Comparison of ENCODE assay signal across 8 cellular contexts in genomic region chr11:121321614-121322243, GRCh38. TPM values are rescaled to one million over a fixed set of nuclear protein-coding genes. Genes with fewer than 3 reads are reported as not detected.
DNase-seq lines count a peak whose midpoint lies in the region; ATAC-seq and TF ChIP-seq lines count a peak whose summit lies in the region.

No MANE protein-coding gene starts in this region.

- WGBS in right lobe of liver (ENCODE audit: insufficient coverage, low coverage, low lambda C conversion rate, missing lambda C conversion rate), result 5% methylated on average over 6 of the region's 7 CpGs

- no peaks in the 10 kb centered on the region for H3K79me2 ChIP-seq in OCI-LY1 (ENCODE audit: insufficient read depth, low read length)

- H3K4me1 ChIP-seq in OCI-LY1 (ENCODE audit: insufficient read depth, low read length, severe bottlenecking) (peaks cover 24% of the 10 kb centered on the region), breast epithelium (no peaks in the 10 kb centered on the region), right lobe of liver (no peaks in the 10 kb centered on the region), vagina (peaks cover 10% of the 10 kb centered on the region)

- no peaks in the 10 kb centered on the region for H3F3A ChIP-seq in OCI-LY1 (ENCODE audit: insufficient read depth, low read length)

- POLR2A ChIA-PET in GM10248 (lab: Yijun Ruan, JAX), result no interaction called here

- ATAC-seq in HG03135 (IDR thresholded peaks at IDR 0.05; ENCODE audit: unreplicated experiment), result peak; percentile 63
- peak; percentile 88 to 94 (median 92) for ATAC-seq in right lobe of liver

- no peak overlapping the region for H3K4me2 ChIP-seq in OCI-LY1 (ENCODE audit: low read length)

- H3K9me3 ChIP-seq in OCI-LY1 (ENCODE audit: low read length) (no peaks in the 10 kb centered on the region), breast epithelium (no peaks in the 10 kb centered on the region), right lobe of liver (no peaks in the 10 kb centered on the region), vagina (no peaks in the 10 kb centered on the region)

- H3K27me3 ChIP-seq in OCI-LY1 (ENCODE audit: insufficient read depth, low read length) (no peaks in the 10 kb centered on the region), breast epithelium (no peaks in the 10 kb centered on the region), right lobe of liver (no peaks in the 10 kb centered on the region), vagina (no peaks in the 10 kb centered on the region)

- DNase-seq in AG08396 (ENCODE audit: low spot score) (peak; percentile 19), GM10248 (ENCODE audit: extremely low spot score) (no peak), breast epithelium (ENCODE audit: low spot score in 2 of 2) (peak in 1 of 2 donors; percentile 25), right lobe of liver (peak in 1 of 3 donors; percentile 56), vagina (ENCODE audit: extremely low spot score in 2 of 2) (no peak)
- no peak for DNase-seq in effector CD4-positive, alpha-beta T cell

- no peak overlapping the region for H3K4me3 ChIP-seq in OCI-LY1 (ENCODE audit: low read depth, low read length, poor library complexity, severe bottlenecking)
- no peak overlapping the region for H3K4me3 ChIP-seq in breast epithelium
- H3K4me3 ChIP-seq in right lobe of liver, result no peak overlapping the region
- H3K4me3 ChIP-seq in vagina, result no peak overlapping the region

- TF ChIP-seq POLR2A in breast epithelium (IDR thresholded peaks at IDR 0.05), result no peak
- TF ChIP-seq POLR2A in right lobe of liver (IDR thresholded peaks at IDR 0.05), result no peak
- no peak for TF ChIP-seq POLR2A in vagina (IDR thresholded peaks at IDR 0.05)

- H3K36me3 ChIP-seq in OCI-LY1 (ENCODE audit: insufficient read depth, low read length), result no peaks in the 10 kb centered on the region
- no peaks in the 10 kb centered on the region for H3K36me3 ChIP-seq in breast epithelium
- no peaks in the 10 kb centered on the region for H3K36me3 ChIP-seq in right lobe of liver
- H3K36me3 ChIP-seq in vagina, result no peaks in the 10 kb centered on the region

- no peaks in the 10 kb centered on the region for H4K20me1 ChIP-seq in OCI-LY1 (ENCODE audit: insufficient read depth, low read length)

- H3K9me2 ChIP-seq in OCI-LY1 (ENCODE audit: low read depth, low read length), result no peaks in the 10 kb centered on the region

- CTCF ChIA-PET in GM10248 (lab: Yijun Ruan, JAX), result interaction anchor here (0.9 to 1.0 kb wide), 2 partner anchors 15 to 270 kb away, joined by 3 to 4 read pairs; no protein-coding TSS in a partner anchor

- no peak overlapping the region for H3K27ac ChIP-seq in OCI-LY1 (ENCODE audit: low read depth, low read length, poor library complexity, severe bottlenecking)
- no peak overlapping the region for H3K27ac ChIP-seq in breast epithelium
- H3K27ac ChIP-seq in right lobe of liver, result no peak overlapping the region
- no peak overlapping the region for H3K27ac ChIP-seq in vagina

- H3K9ac ChIP-seq in OCI-LY1 (ENCODE audit: low read length), result no peak overlapping the region

- TF ChIP-seq CTCF in GM10248 (IDR thresholded peaks at IDR 0.05; ENCODE audit: control extremely low read depth, extremely low read depth, low read depth, missing control alignments), result peak; percentile 77
- peak; percentile 77 for TF ChIP-seq CTCF in OCI-LY1 (IDR thresholded peaks at IDR 0.05; ENCODE audit: low read length)
- TF ChIP-seq CTCF in breast epithelium (IDR thresholded peaks at IDR 0.05), result peak in 2 of 3 donors; percentile 23 to 45
- peak; percentile 48 to 63 (median 53) for TF ChIP-seq CTCF in right lobe of liver (IDR thresholded peaks at IDR 0.05)
- peak in 1 of 3 experiments; percentile 10 for TF ChIP-seq CTCF in vagina (IDR thresholded peaks at IDR 0.05)

- intact Hi-C loops in breast epithelium (cut with DNase I; ENCODE audit: low total_unique reads), result loop anchor here (2.0 kb wide), 1 partner anchor 37 kb away; no protein-coding TSS in a partner anchor
- intact Hi-C loops in right lobe of liver (cut with DNase I), result loop anchor here (10.0 kb wide), 2 partner anchors 123 to 273 kb away; no protein-coding TSS in a partner anchor
- intact Hi-C loops in vagina (cut with DNase I), result loop anchor here (5.0 kb wide), 1 partner anchor 271 kb away; no protein-coding TSS in a partner anchor

- H2AFZ ChIP-seq in OCI-LY1 (ENCODE audit: low read length), result no peak overlapping the region

RNA-seq across cellular contexts. Expression of gene SC5D, which starts 29.2 kb away (rescaled TPM):
- total RNA-seq in breast epithelium, result 10 to 100 TPM; 25.8 to 54.7 (median 51.5) TPM
- total RNA-seq in right lobe of liver, result 100 to 1,000 TPM in 2 of 6 experiments, 10 to 100 TPM in 4; 58.9 to 126 (median 82.1) TPM
- total RNA-seq in vagina, result 86.7 TPM
